ENCODE assay signal across 15 cellular contexts in genomic region chr3:127371338-127371737, GRCh38.
"Had no signal": no experiment of that assay in that cellular context is flagged by ENCODE, and none has a peak within 500 bp of the region (broad histone marks: within the 10 kb centered on the region; RNA-seq: fewer than 3 reads in every experiment).

No MANE protein-coding gene starts in this region.

- H3K9me3 Mint-ChIP-seq: dendritic cell treated with granulocyte-macrophage colony-stimulating factor and Interleukin-4, amounts not matched to agents 40 ng/mL and 50 ng/mL, for 4 days had no signal

- H3K4me1 Mint-ChIP-seq: stimulated activated memory B cell treated with anti-CD40 and anti-IgM and Interleukin-4, amounts not matched to agents 10 μg/mL and 1 μg/mL and 100 μg/mL, for 72 hours; stimulated activated naive CD8-positive, alpha-beta T cell treated with anti-CD3 and anti-CD28 coated beads, Interleukin-15, amount 100 ng/mL, for 72 hours had no signal

- H3K27ac Mint-ChIP-seq: dendritic cell treated with granulocyte-macrophage colony-stimulating factor and Interleukin-4, amounts not matched to agents 40 ng/mL and 50 ng/mL, for 4 days; naive thymus-derived CD8-positive, alpha-beta T cell; stimulated activated memory B cell treated with anti-CD40 and anti-IgM and Interleukin-4, amounts not matched to agents 10 μg/mL and 1 μg/mL and 100 μg/mL, for 72 hours had no signal

- DNase-seq: heart right ventricle; left cardiac atrium; mammary epithelial cell; mucosa of descending colon; naive thymus-derived CD8-positive, alpha-beta T cell; psoas muscle; retina; right lobe of liver; stimulated activated CD4-positive, alpha-beta T cell treated with anti-CD3 and anti-CD28 coated beads, Interleukin-4, amount 100 ng/mL, for 24 hours; stimulated activated naive CD8-positive, alpha-beta T cell treated with anti-CD3 and anti-CD28 coated beads, Interleukin-15, amount 100 ng/mL, for 72 hours; testis had no signal

- H3K36me3 Mint-ChIP-seq: naive thymus-derived CD8-positive, alpha-beta T cell; stimulated activated memory B cell treated with anti-CD40 and anti-IgM and Interleukin-4, amounts not matched to agents 10 μg/mL and 1 μg/mL and 100 μg/mL, for 72 hours had no signal

- H3K4me3 Mint-ChIP-seq: dendritic cell treated with granulocyte-macrophage colony-stimulating factor and Interleukin-4, amounts not matched to agents 40 ng/mL and 50 ng/mL, for 4 days; naive thymus-derived CD8-positive, alpha-beta T cell; stimulated activated memory B cell treated with anti-CD40 and anti-IgM and Interleukin-4, amounts not matched to agents 10 μg/mL and 1 μg/mL and 100 μg/mL, for 72 hours; stimulated activated naive CD8-positive, alpha-beta T cell treated with anti-CD3 and anti-CD28 coated beads, Interleukin-15, amount 100 ng/mL, for 72 hours had no signal

- ATAC-seq: esophagus mucosa; heart right ventricle; left cardiac atrium; mucosa of descending colon; naive thymus-derived CD8-positive, alpha-beta T cell; psoas muscle; right lobe of liver; stimulated activated memory B cell treated with anti-CD40 and anti-IgM and Interleukin-4, amounts not matched to agents 10 μg/mL and 1 μg/mL and 100 μg/mL, for 72 hours; stimulated activated naive CD8-positive, alpha-beta T cell treated with anti-CD3 and anti-CD28 coated beads, Interleukin-15, amount 100 ng/mL, for 72 hours; upper lobe of right lung had no signal
